Comparison of ENCODE assay signal across 16 cellular contexts in genomic region chr17:68343976-68344375, GRCh38. TPM values are rescaled to one million over a fixed set of nuclear protein-coding genes. Genes with fewer than 3 reads are reported as not detected.
A peak's percentile ranks its signal among the peaks of the same experiment; 100 is the strongest.
DNase-seq lines count a peak whose midpoint lies in the region; ATAC-seq and TF ChIP-seq lines count a peak whose summit lies in the region.
"Had no signal": no experiment of that assay in that cellular context is flagged by ENCODE, and none has a peak within 500 bp of the region (broad histone marks: within the 10 kb centered on the region; RNA-seq: fewer than 3 reads in every experiment).

No MANE protein-coding gene starts in this region.

- H4K20me1 ChIP-seq in HCT116 (ENCODE audit: insufficient read depth): no peaks in the 10 kb centered on the region

- H3K9me3 Mint-ChIP-seq in CD4-positive, alpha-beta T cell: no peaks in the 10 kb centered on the region
- no peaks in the 10 kb centered on the region for H3K9me3 Mint-ChIP-seq in effector memory CD8-positive, alpha-beta T cell
- H3K9me3 Mint-ChIP-seq in endodermal cell: no peaks in the 10 kb centered on the region
- H3K9me3 Mint-ChIP-seq: activated naive CD4-positive, alpha-beta T cell treated with anti-CD3 and anti-CD28 coated beads, Interleukin-2, amount 50 U/mL, for 24 hours had no signal

- H3K27me3 ChIP-seq in CD4-positive, alpha-beta T cell (ENCODE audit: control insufficient read depth, insufficient read depth, low read length): no peaks in the 10 kb centered on the region
- H3K27me3 ChIP-seq in HCT116 (ENCODE audit: insufficient read depth, low read length): no peaks in the 10 kb centered on the region
- no peaks in the 10 kb centered on the region for H3K27me3 ChIP-seq in endodermal cell (ENCODE audit: control insufficient read depth, insufficient read depth, low read length, poor library complexity, severe bottlenecking)

- no peak overlapping the region for H2AFZ ChIP-seq in HCT116 (ENCODE audit: low read depth, low read length, poor library complexity, severe bottlenecking)

- H3K4me2 ChIP-seq in HCT116 (ENCODE audit: low read length): no peak overlapping the region

- peaks cover 0 to 12% of the 10 kb centered on the region in 2 experiments; a peak in 2 of 4 replicates for H3K4me1 ChIP-seq in HCT116 (ENCODE audit: control insufficient read depth in 1 of 2, insufficient read depth in 2 of 2, low read length in 2 of 2)
- peaks cover 4% of the 10 kb centered on the region for H3K4me1 ChIP-seq in endodermal cell (ENCODE audit: control insufficient read depth, insufficient read depth, low read length)
- H3K4me1 ChIP-seq: prostate gland had no signal

- peak; percentile 37; the same call in 1 of the 2 replicates for TF ChIP-seq RAD21 in HCT116 (IDR thresholded peaks at IDR 0.05; ENCODE audit: low read depth)

- H3K79me2 ChIP-seq in HCT116 (ENCODE audit: insufficient read depth, low read length): no peaks in the 10 kb centered on the region

- POLR2A ChIA-PET in CD4-positive, alpha-beta T cell (lab: Charles Lee): interaction anchor here (1.1 to 7.8 kb wide), 6 partner anchors 9 to 96 kb away, joined by 4 to 104 read pairs (median 8); partner anchors contain the start of genes AMZ2, ARSG and SLC16A6
- POLR2A ChIA-PET in HCT116 (lab: Charles Lee): no interaction called here

- H3K4me3 ChIP-seq in HCT116 (replicated peaks in 1 of 2; ENCODE audit: low read depth in 1 of 2, low read length in 2 of 2) (no peak overlapping the region), endodermal cell (ENCODE audit: low read length) (no peak overlapping the region)
- H3K4me3 ChIP-seq: prostate gland had no signal

- RAD21 ChIA-PET in HCT116 (lab: Charles Lee; ENCODE audit: low non-redundant PET in 1 of 2, low total read pairs in 2 of 2, uncharacterized antibody in 2 of 2, unreplicated experiment in 2 of 2): no interaction called here

- TF ChIP-seq POLR2A in HCT116 (IDR thresholded peaks at IDR 0.05; ENCODE audit: borderline replicate concordance, extremely low read depth, insufficient read depth, insufficient read length): no peak

- no TSS peak for BruUV-seq in HCT116 (replicated peaks; lab: Mats Ljungman, UMichigan)

- CTCF ChIA-PET in CD4-positive, alpha-beta T cell (lab: Charles Lee): interaction anchor here (1.2 to 1.8 kb wide), 4 partner anchors 10 to 88 kb away, joined by 3 to 4 read pairs (median 3); partner anchors contain the start of gene ARSG
- CTCF ChIA-PET in HCT116 (lab: Charles Lee): no interaction called here

- H3K9me2 ChIP-seq in HCT116 (ENCODE audit: insufficient read depth): no peaks in the 10 kb centered on the region

- 87 to 97% methylated on average over 5 of the region's 5 CpGs for WGBS in endodermal cell (ENCODE audit: insufficient coverage in 1 of 2, insufficient read length in 1 of 2), 2 experiments

- DNase-seq in CD4-positive, alpha-beta T cell: peak in 1 of 10 experiments; percentile 3
- DNase-seq in HCT116 (ENCODE audit: low read depth, low spot score) (no peak), SW480 (ENCODE audit: low spot score) (peak; percentile 85), LoVo (ENCODE audit: low spot score) (no peak), endodermal cell (no peak)
- no peak for DNase-seq in effector memory CD8-positive, alpha-beta T cell
- no peak for DNase-seq in stimulated activated CD4-positive, alpha-beta T cell treated with anti-CD3 and anti-CD28 coated beads, Interleukin-4, amount 100 ng/mL, for 1 hour
- DNase-seq: Kasumi-1; NCI-H1930; NCI-H524; stimulated activated CD4-positive, alpha-beta T cell treated with anti-CD3 and anti-CD28 coated beads, Interleukin-12 subunit alpha, Interleukin-12 subunit beta, amount 100 ng/mL, for 4 hours; T1000 had no signal

- peak overlapping the region; percentile 55 for H3K27ac ChIP-seq in CD4-positive, alpha-beta T cell (ENCODE audit: low read depth, low read length)
- H3K27ac ChIP-seq in HCT116 (ENCODE audit: low read depth, low read length): no peak overlapping the region
- H3K27ac ChIP-seq in endodermal cell (ENCODE audit: low read depth, low read length): no peak overlapping the region
- H3K27ac ChIP-seq: prostate gland had no signal

- peak overlapping the region; percentile 91 for H3K27ac Mint-ChIP-seq in CD4-positive, alpha-beta T cell
- peak overlapping the region; percentile 96 to 98 for H3K27ac Mint-ChIP-seq in effector memory CD8-positive, alpha-beta T cell
- H3K27ac Mint-ChIP-seq in endodermal cell: no peak overlapping the region

- TF ChIP-seq CTCF in CD4-positive, alpha-beta T cell (IDR thresholded peaks at IDR 0.05): no peak
- TF ChIP-seq CTCF in HCT116 (IDR thresholded peaks at IDR 0.05 in 2 of 3, conservative IDR thresholded peaks at IDR 0.05 in 1 of 3; ENCODE audit: borderline replicate concordance in 1 of 3, insufficient read depth in 1 of 3, low read depth in 2 of 3, low read length in 2 of 3) (no peak), endodermal cell (conservative IDR thresholded peaks at IDR 0.05) (no peak)

- no peaks in the 10 kb centered on the region for H3K36me3 Mint-ChIP-seq in CD4-positive, alpha-beta T cell (ENCODE audit: low read depth)
- peaks cover 19% of the 10 kb centered on the region for H3K36me3 Mint-ChIP-seq in effector memory CD8-positive, alpha-beta T cell (ENCODE audit: insufficient read depth)
- H3K36me3 Mint-ChIP-seq in endodermal cell (ENCODE audit: low read depth): no peaks in the 10 kb centered on the region
- H3K36me3 Mint-ChIP-seq: activated naive CD4-positive, alpha-beta T cell treated with anti-CD3 and anti-CD28 coated beads, Interleukin-2, amount 50 U/mL, for 24 hours had no signal

- intact Hi-C loops in CD4-positive, alpha-beta T cell (cut with DNase I, micrococcal nuclease): loop anchor here in 1 of 2 experiments (2.0 kb wide), 1 partner anchor 47 kb away; no protein-coding TSS in a partner anchor
- intact Hi-C loops in HCT116 (cut with micrococcal nuclease): no loop called here

- H3K27me3 Mint-ChIP-seq in CD4-positive, alpha-beta T cell: no peaks in the 10 kb centered on the region
- no peaks in the 10 kb centered on the region for H3K27me3 Mint-ChIP-seq in effector memory CD8-positive, alpha-beta T cell
- no peaks in the 10 kb centered on the region for H3K27me3 Mint-ChIP-seq in endodermal cell (ENCODE audit: insufficient read depth)
- H3K27me3 Mint-ChIP-seq: activated naive CD4-positive, alpha-beta T cell treated with anti-CD3 and anti-CD28 coated beads, Interleukin-2, amount 50 U/mL, for 24 hours had no signal

- H3K4me3 Mint-ChIP-seq in CD4-positive, alpha-beta T cell: peak overlapping the region; percentile 26
- H3K4me3 Mint-ChIP-seq in effector memory CD8-positive, alpha-beta T cell: peak overlapping the region; percentile 81
- H3K4me3 Mint-ChIP-seq in endodermal cell: no peak overlapping the region

- no peaks in the 10 kb centered on the region for H3K9me3 ChIP-seq in CD4-positive, alpha-beta T cell (ENCODE audit: control insufficient read depth, low read length)
- no peaks in the 10 kb centered on the region for H3K9me3 ChIP-seq in HCT116 (ENCODE audit: control insufficient read depth in 1 of 2, insufficient read depth in 1 of 2, low read depth in 1 of 2, low read length in 2 of 2)
- H3K9me3 ChIP-seq in endodermal cell (ENCODE audit: control insufficient read depth, low read length): no peaks in the 10 kb centered on the region
- H3K9me3 ChIP-seq: prostate gland had no signal

- ATAC-seq in CD4-positive, alpha-beta T cell (ENCODE audit: poor library complexity): no peak
- ATAC-seq in HCT116 (peak; percentile 53), HG02870 (IDR thresholded peaks at IDR 0.05; ENCODE audit: unreplicated experiment) (no peak)
- ATAC-seq in effector memory CD8-positive, alpha-beta T cell (replicated peaks): no peak
- ATAC-seq: left colon had no signal

- H3K36me3 ChIP-seq in HCT116 (ENCODE audit: control insufficient read depth in 1 of 2, insufficient read depth in 2 of 2, low read length in 2 of 2) (no peaks in the 10 kb centered on the region), endodermal cell (ENCODE audit: control insufficient read depth, insufficient read depth, low read length) (no peaks in the 10 kb centered on the region)
- H3K36me3 ChIP-seq: prostate gland had no signal

- peaks cover 71% of the 10 kb centered on the region for H3K4me1 Mint-ChIP-seq in CD4-positive, alpha-beta T cell (ENCODE audit: low read depth)
- peaks cover 50 to 69% of the 10 kb centered on the region in 2 donors for H3K4me1 Mint-ChIP-seq in effector memory CD8-positive, alpha-beta T cell (ENCODE audit: low read depth in 2 of 2)
- peaks cover 8% of the 10 kb centered on the region for H3K4me1 Mint-ChIP-seq in endodermal cell

- H3K9ac ChIP-seq in HCT116 (ENCODE audit: low read length) (no peak overlapping the region), endodermal cell (ENCODE audit: extremely low read depth, low read length, poor library complexity, severe bottlenecking) (no peak overlapping the region)

TF ChIP-seq in HCT116, 20 proteins besides CTCF, POLR2A, EP300 and RAD21 (continues in another document):
- no peak for TF ChIP-seq YY1 (IDR thresholded peaks at IDR 0.05; ENCODE audit: extremely low read depth, insufficient replicate concordance, low read depth, low read length)

RNA-seq across cellular contexts. Expression of gene ARSG, which starts 52.7 kb away (rescaled TPM):
- 10 to 100 TPM; 13.8 to 16.0 TPM for total RNA-seq in CD4-positive, alpha-beta T cell
- total RNA-seq in HCT116 (2021; ENCODE audit: unreplicated experiment): 17.1 TPM
- polyA plus RNA-seq in HCT116 (2012): 5.4 and 6.1 TPM in 2 replicates
- total RNA-seq in endodermal cell: 10 to 100 TPM in 1 of 2 donors, 1 to 10 TPM in 1; 4.4 to 14.1 TPM
- 6.2 TPM for polyA plus RNA-seq in endodermal cell (2013, experiment 1 of 2)
- polyA plus RNA-seq in endodermal cell (2013, experiment 2 of 2): 5.0 TPM

RNA-seq across cellular contexts. Expression of gene SLC16A6, which starts 53.0 kb away (rescaled TPM):
- total RNA-seq in CD4-positive, alpha-beta T cell: 1 to 10 TPM; 7.7 to 9.5 TPM
- total RNA-seq in HCT116 (2021; ENCODE audit: unreplicated experiment): 4.8 TPM
- 1.1 and 1.3 TPM in 2 replicates for polyA plus RNA-seq in HCT116 (2012)
- total RNA-seq in endodermal cell: under 1 TPM; 0.18 to 0.58 TPM
- polyA plus RNA-seq in endodermal cell (2013, experiment 1 of 2): 0.32 TPM
- polyA plus RNA-seq in endodermal cell (2013, experiment 2 of 2): 0.37 TPM
